Comparison of ENCODE assay signal across 1 cellular context in genomic region chr19:47413941-47414340, GRCh38.
A peak's percentile ranks its signal among the peaks of the same experiment; 100 is the strongest.
TF ChIP-seq lines count a peak whose summit lies in the region.

No MANE protein-coding gene starts in this region.

TF ChIP-seq in HepG2, 621 proteins besides CTCF, POLR2A, EP300 and RAD21:
- TF ChIP-seq AFF4 (CRISPR knock-in tag; IDR thresholded peaks at IDR 0.05) (no peak), MTF2 (CRISPR knock-in tag; IDR thresholded peaks at IDR 0.05; ENCODE audit: borderline replicate concordance) (0 out of 2 replicates have a peak, but pooled peaks have one; percentile 17)
